In the genomic region with DNA sequence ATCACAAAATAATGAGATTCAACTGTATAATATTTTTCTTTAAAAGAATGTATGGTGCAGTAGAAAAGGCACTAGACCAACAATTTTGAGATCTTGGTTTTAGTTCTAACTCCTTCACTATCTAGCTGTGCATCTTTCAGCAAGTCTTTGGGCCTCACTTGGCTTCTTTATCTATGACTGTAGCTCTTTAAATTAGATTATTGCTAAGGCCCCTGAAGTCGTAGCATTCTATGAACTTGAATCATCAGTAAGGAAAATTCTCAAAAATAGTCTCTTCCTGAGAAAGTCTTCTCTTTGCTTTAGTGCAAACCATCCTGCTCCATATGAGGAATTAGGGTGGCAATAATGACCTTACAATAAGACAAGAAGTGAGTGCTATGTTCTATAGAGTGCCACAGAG, we compare ENCODE assay signal across 20 cellular contexts.
"Had no signal": no experiment of that assay in that cellular context is flagged by ENCODE, and none has a peak within 500 bp of the region (broad histone marks: within the 10 kb centered on the region; RNA-seq: fewer than 3 reads in every experiment).

No MANE protein-coding gene starts in this region.

- H3K36me3 ChIP-seq: colonic mucosa, heart left ventricle, neutrophil, suprapubic skin, thyroid gland had no signal

- H3K27me3 ChIP-seq: colonic mucosa, neutrophil, suprapubic skin, thyroid gland had no signal

- H3K4me3 Mint-ChIP-seq: endodermal cell; naive thymus-derived CD8-positive, alpha-beta T cell; type B pancreatic cell had no signal

- H3K4me1 Mint-ChIP-seq: endodermal cell; naive thymus-derived CD8-positive, alpha-beta T cell had no signal

- H3K9me3 Mint-ChIP-seq: type B pancreatic cell had no signal

- H3K4me3 ChIP-seq: colonic mucosa, heart left ventricle, lung, psoas muscle, skin epidermis, suprapubic skin, thyroid gland had no signal

- H3K4me1 ChIP-seq: colonic mucosa, heart left ventricle, psoas muscle, suprapubic skin, thyroid gland had no signal

- H3K27ac Mint-ChIP-seq: endodermal cell; naive thymus-derived CD8-positive, alpha-beta T cell; type B pancreatic cell had no signal

- H3K36me3 Mint-ChIP-seq: type B pancreatic cell had no signal

- H3K27ac ChIP-seq: colonic mucosa, heart left ventricle, neutrophil, psoas muscle, skin epidermis, suprapubic skin, thyroid gland had no signal

- DNase-seq: colonic mucosa; effector CD4-positive, alpha-beta T cell; endodermal cell; erythroblast; heart left ventricle; hippocampal formation; left colon; left ventricle myocardium superior; mesendoderm; naive thymus-derived CD8-positive, alpha-beta T cell; psoas muscle; retina; stimulated activated CD4-positive, alpha-beta T cell treated with anti-CD3 and anti-CD28 coated beads, Interleukin-12 subunit alpha, Interleukin-12 subunit beta, amount 100 ng/mL, for 4 hours; stimulated activated naive CD4-positive, alpha-beta T cell treated with Interleukin-2 at 50 U/mL for 16 hours; thyroid gland had no signal

- H3K9me3 ChIP-seq: colonic mucosa, neutrophil, suprapubic skin, thyroid gland had no signal
